Comparison of ENCODE assay signal across 27 cellular contexts in the genomic region with DNA sequence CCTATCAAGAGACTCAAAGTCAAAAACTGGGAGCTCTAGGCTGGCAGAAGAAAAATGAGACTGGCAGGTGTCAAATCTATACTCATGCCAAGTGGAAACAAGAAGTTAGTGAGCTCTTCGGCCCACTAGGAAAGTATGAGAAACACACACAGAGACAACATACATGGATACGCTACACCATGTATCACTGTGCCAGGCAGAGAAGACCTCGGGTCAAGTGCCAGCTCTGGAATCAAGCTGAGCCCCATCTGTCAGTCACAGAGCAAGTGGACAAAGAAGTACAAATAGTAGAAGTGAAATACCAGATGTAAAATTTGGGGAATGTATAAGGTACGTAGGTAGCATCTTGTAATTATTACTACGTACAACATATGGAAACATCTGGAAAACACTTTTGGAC.
"Had no signal": no experiment of that assay in that cellular context is flagged by ENCODE, and none has a peak within 500 bp of the region (broad histone marks: within the 10 kb centered on the region; RNA-seq: fewer than 3 reads in every experiment).

No MANE protein-coding gene starts in this region.

- H3K27me3 ChIP-seq: colonic mucosa, foreskin keratinocyte, hepatocyte, spleen, stomach, suprapubic skin, tibial artery, upper lobe of left lung, uterus had no signal

- DNase-seq: colonic mucosa; dermis blood vessel endothelial cell; effector CD4-positive, alpha-beta T cell; endodermal cell; erythroblast; foreskin keratinocyte; kidney; left colon; left ventricle myocardium superior; mesenchymal stem cell; midbrain; naive B cell; occipital lobe; spleen; stimulated activated CD4-positive, alpha-beta T cell treated with anti-CD3 and anti-CD28 coated beads, Interleukin-15, amount 100 ng/mL, for 24 hours; stimulated activated CD4-positive, alpha-beta T cell treated with anti-CD3 and anti-CD28 coated beads, Interleukin-1b, Interleukin-23, amount 100 ng/mL, for 48 hours; stimulated activated CD4-positive, alpha-beta T cell treated with anti-CD3 and anti-CD28 coated beads, Interleukin-4, amount 100 ng/mL, for 4 hours; stimulated activated naive CD4-positive, alpha-beta T cell; stomach; tibial artery; upper lobe of left lung; uterus had no signal

- H3K4me3 ChIP-seq: colonic mucosa, hepatocyte, lung, spleen, stomach, suprapubic skin, tibial artery, upper lobe of left lung, uterus had no signal

- H3K27ac ChIP-seq: colonic mucosa, foreskin keratinocyte, hepatocyte, parathyroid adenoma, spleen, stomach, suprapubic skin, tibial artery, upper lobe of left lung, uterus had no signal

- H3K4me1 ChIP-seq: colonic mucosa, spleen, upper lobe of left lung, uterus had no signal

- ATAC-seq: foreskin keratinocyte, left ventricle myocardium superior, sciatic nerve had no signal

- H3K9me3 ChIP-seq: colonic mucosa, spleen, stomach, suprapubic skin, tibial artery, upper lobe of left lung, uterus had no signal

- H3K36me3 ChIP-seq: colonic mucosa, spleen, suprapubic skin, tibial artery, upper lobe of left lung, uterus had no signal
